1 cellular context compared by ENCODE assay signal in genomic region chr2:45121236-45121927, GRCh38.
TF ChIP-seq lines count a peak whose summit lies in the region.

No MANE protein-coding gene starts in this region.

TF ChIP-seq in IMR-90, 13 proteins besides CTCF, POLR2A, EP300 and RAD21:
- TF ChIP-seq MXI1 (IDR thresholded peaks at IDR 0.05; ENCODE audit: borderline replicate concordance, low read depth, low read length) (no peak), BHLHE40 (IDR thresholded peaks at IDR 0.05; ENCODE audit: low read depth, low read length) (no peak), FOS (IDR thresholded peaks at IDR 0.05; ENCODE audit: low read depth, low read length) (no peak), ELK1 (IDR thresholded peaks at IDR 0.05; ENCODE audit: borderline replicate concordance, low read depth, low read length) (no peak), USF2 (IDR thresholded peaks at IDR 0.05; ENCODE audit: low read depth, low read length) (no peak)
TF ChIP-seq in IMR-90: peak in this region for 0.
